In genomic region chr1:61119085-61119484, GRCh38 we compare ENCODE assay signal across 2 cellular contexts.
TF ChIP-seq lines count a peak whose summit lies in the region.

No MANE protein-coding gene starts in this region.

TF ChIP-seq in A549, 52 proteins besides CTCF, POLR2A, EP300 and RAD21 (continued from another document):
- TF ChIP-seq ATOH8 (CRISPR knock-in tag; IDR thresholded peaks at IDR 0.05; ENCODE audit: low read depth) (no peak), JUNB (IDR thresholded peaks at IDR 0.05) (0 out of 2 replicates have a peak, but pooled peaks have one; percentile 24), MYC (IDR thresholded peaks at IDR 0.05; ENCODE audit: borderline replicate concordance, low read length) (no peak)

TF ChIP-seq in liver, 16 proteins besides CTCF, POLR2A, EP300 and RAD21 (continued from another document):
- no peak for TF ChIP-seq ZBTB33 (IDR thresholded peaks at IDR 0.05)
- TF ChIP-seq GABPA (IDR thresholded peaks at IDR 0.05 in 1 of 2, conservative IDR thresholded peaks at IDR 0.05 in 1 of 2), result no peak
- no peak for TF ChIP-seq SP1 (IDR thresholded peaks at IDR 0.05)
- no peak for TF ChIP-seq EGR1 (IDR thresholded peaks at IDR 0.05; ENCODE audit: low read depth in 2 of 2)
